ENCODE assay signal across 8 cellular contexts in the genomic region with DNA sequence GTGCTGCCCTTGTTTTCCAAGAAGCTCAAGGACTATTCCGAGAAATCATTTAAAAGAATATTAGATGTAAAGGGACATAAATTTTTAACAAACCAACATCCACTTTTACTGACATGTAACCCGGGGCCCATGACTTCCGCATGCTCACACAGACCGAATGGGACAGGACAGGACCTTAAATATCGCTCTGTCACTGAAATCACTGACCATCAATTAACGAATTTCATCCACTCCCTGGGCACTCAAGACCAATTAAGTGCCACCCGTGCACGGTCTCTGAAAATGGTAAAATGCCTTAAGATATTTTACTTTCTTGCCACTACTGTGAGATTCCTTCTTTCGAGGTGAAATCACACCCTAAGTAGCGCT. TPM values are rescaled to one million over a fixed set of nuclear protein-coding genes. Genes with fewer than 3 reads are reported as not detected.
DNase-seq lines count a peak whose midpoint lies in the region; ATAC-seq and TF ChIP-seq lines count a peak whose summit lies in the region.

No MANE protein-coding gene starts in this region.

- H3K4me1 ChIP-seq in body of pancreas, result peaks cover 30% of the 10 kb centered on the region
- peaks cover 17% of the 10 kb centered on the region for H3K4me1 ChIP-seq in lower lobe of right lung
- peaks cover 3 to 8% (median 6%) of the 10 kb centered on the region in 4 donors for H3K4me1 ChIP-seq in upper lobe of left lung

- H3K4me3 ChIP-seq in AG04449 (ENCODE audit: low read depth, low read length), result peak overlapping the region; percentile 77
- peak overlapping the region; percentile 81 to 89 for H3K4me3 ChIP-seq in body of pancreas
- peak overlapping the region; percentile 69 for H3K4me3 ChIP-seq in lower lobe of right lung
- H3K4me3 ChIP-seq in upper lobe of left lung, result peak overlapping the region; percentile 52 to 81 (median 70)

- H3K36me3 ChIP-seq in body of pancreas (replicated peaks in 1 of 2; ENCODE audit: insufficient read depth in 1 of 2, low read depth in 2 of 2) (no peaks in the 10 kb centered on the region), lower lobe of right lung (no peaks in the 10 kb centered on the region), upper lobe of left lung (peaks cover 0 to 4% (median 0%) of the 10 kb centered on the region in 4 donors)

- ATAC-seq in GM19395 (IDR thresholded peaks at IDR 0.05; ENCODE audit: unreplicated experiment), result peak; percentile 67
- peak; percentile 19 for ATAC-seq in HG03442 (IDR thresholded peaks at IDR 0.05; ENCODE audit: unreplicated experiment)
- peak; percentile 41 for ATAC-seq in body of pancreas
- ATAC-seq in lower lobe of right lung, result peak; percentile 52 to 65
- ATAC-seq in upper lobe of left lung (ENCODE audit: low FRiP score in 2 of 2), result peak; percentile 39 to 41
- no peak for ATAC-seq in HG03095 (IDR thresholded peaks at IDR 0.05; ENCODE audit: unreplicated experiment)

- no peaks in the 10 kb centered on the region for H3K27me3 ChIP-seq in body of pancreas
- H3K27me3 ChIP-seq in lower lobe of right lung (ENCODE audit: low read depth), result no peaks in the 10 kb centered on the region
- no peaks in the 10 kb centered on the region for H3K27me3 ChIP-seq in upper lobe of left lung

- H3K27ac ChIP-seq in body of pancreas (peak overlapping the region; percentile 82 to 94 (median 86)), lower lobe of right lung (peak overlapping the region; percentile 77), upper lobe of left lung (peak overlapping the region; percentile 73 to 89 (median 84))

- H3K9me3 ChIP-seq in body of pancreas (no peaks in the 10 kb centered on the region), lower lobe of right lung (no peaks in the 10 kb centered on the region), upper lobe of left lung (no peaks in the 10 kb centered on the region)

- intact Hi-C loops in body of pancreas (cut with DNase I), result no loop called here
- intact Hi-C loops in lower lobe of right lung (cut with DNase I), result no loop called here

- TF ChIP-seq CTCF in AG04449 (IDR thresholded peaks at IDR 0.05; ENCODE audit: insufficient read depth, low read length, missing control alignments), result no peak
- no peak for TF ChIP-seq CTCF in body of pancreas (IDR thresholded peaks at IDR 0.05)
- TF ChIP-seq CTCF in lower lobe of right lung (IDR thresholded peaks at IDR 0.05), result no peak
- no peak for TF ChIP-seq CTCF in upper lobe of left lung (IDR thresholded peaks at IDR 0.05)

- CTCF ChIA-PET in AG04449 (lab: Yijun Ruan, JAX), result interaction anchor here (1.0 kb wide), 1 partner anchor 9 kb away, joined by 3 read pairs; no protein-coding TSS in a partner anchor

- no peak for TF ChIP-seq EP300 in upper lobe of left lung (IDR thresholded peaks at IDR 0.05)

- POLR2A ChIA-PET in AG04449 (lab: Yijun Ruan, JAX), result no interaction called here

- DNase-seq in AG04449 (ENCODE audit: low read depth, low spot score) (no peak), body of pancreas (peak in 2 of 4 donors; percentile 13 to 31), lower lobe of right lung (peak; percentile 32), upper lobe of left lung (peak in 1 of 2 donors; percentile 24), activated gamma-delta T cell (lab: John Stamatoyannopoulos, UW) (no peak)

- 5 to 10% methylated on average over 10 of the region's 10 CpGs for WGBS in body of pancreas, 2 donors
- WGBS in upper lobe of left lung, 2 donors, result 6 to 8% methylated on average over 10 of the region's 10 CpGs

- TF ChIP-seq POLR2A in body of pancreas (IDR thresholded peaks at IDR 0.05), result no peak
- no peak for TF ChIP-seq POLR2A in upper lobe of left lung (IDR thresholded peaks at IDR 0.05)

RNA-seq across cellular contexts. Expression of a gene that starts 0.5 kb away (rescaled TPM):
- total RNA-seq in body of pancreas (10 to 100 TPM; 14.3 to 20.8 TPM), lower lobe of right lung (11.8 TPM), upper lobe of left lung (10 to 100 TPM in 3 of 6 donors, 1 to 10 TPM in 3; 3.2 to 25.1 (median 12.4) TPM)
